10 cellular contexts compared by ENCODE assay signal in the genomic region with DNA sequence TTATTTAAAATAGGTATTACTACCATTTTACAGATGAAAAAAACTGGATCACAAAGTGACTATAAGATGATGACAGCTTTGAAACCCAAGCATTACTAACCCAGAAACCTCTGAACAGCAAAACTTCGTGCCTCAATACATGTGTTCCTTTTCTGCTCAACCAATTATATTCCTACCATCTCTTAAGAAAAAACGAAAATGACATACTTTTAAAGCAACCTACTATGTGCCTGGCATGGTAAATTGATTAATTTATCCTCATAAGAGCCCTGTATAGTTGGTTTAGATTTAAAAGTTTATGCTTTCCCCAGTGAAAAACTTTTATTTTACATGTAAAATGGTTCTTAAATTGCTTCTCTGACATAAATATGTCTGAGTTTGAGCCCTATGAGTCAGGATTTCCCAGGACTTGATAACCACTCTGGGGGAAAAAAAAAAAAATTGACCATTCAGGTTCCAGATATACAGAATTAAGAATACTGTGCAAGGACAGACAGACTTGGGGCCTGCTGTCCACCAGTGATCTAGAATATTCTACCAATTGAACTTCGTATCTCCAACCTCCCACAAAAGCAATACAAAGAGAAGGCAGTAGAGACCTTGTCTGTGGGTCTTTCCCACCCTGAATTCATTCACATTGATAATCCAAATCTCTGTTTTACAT. TPM values are rescaled to one million over a fixed set of nuclear protein-coding genes. Genes with fewer than 3 reads are reported as not detected.
DNase-seq lines count a peak whose midpoint lies in the region; ATAC-seq and TF ChIP-seq lines count a peak whose summit lies in the region.
"Had no signal": no experiment of that assay in that cellular context is flagged by ENCODE, and none has a peak within 500 bp of the region (broad histone marks: within the 10 kb centered on the region; RNA-seq: fewer than 3 reads in every experiment).

No MANE protein-coding gene starts in this region.

- H4K20me1 ChIP-seq in OCI-LY7 (ENCODE audit: insufficient read depth, low read length) (peaks cover 60% of the 10 kb centered on the region), neural cell (ENCODE audit: insufficient read depth) (no peaks in the 10 kb centered on the region)

- no peaks in the 10 kb centered on the region for H3K9me3 Mint-ChIP-seq in T-helper 1 cell treated with Interleukin-12 subunit alpha and Interleukin-12 subunit beta and Interleukin-4 antibody, amounts not matched to agents 30 μg/mL and 1 μg/mL, for 36 hours
- no peaks in the 10 kb centered on the region for H3K9me3 Mint-ChIP-seq in central memory CD8-positive, alpha-beta T cell
- no peaks in the 10 kb centered on the region for H3K9me3 Mint-ChIP-seq in effector memory CD8-positive, alpha-beta T cell

- peak overlapping the region; percentile 80 for H3K27ac Mint-ChIP-seq in T-helper 1 cell treated with Interleukin-12 subunit alpha and Interleukin-12 subunit beta and Interleukin-4 antibody, amounts not matched to agents 30 μg/mL and 1 μg/mL, for 36 hours
- peak overlapping the region; percentile 91 for H3K27ac Mint-ChIP-seq in central memory CD8-positive, alpha-beta T cell (ENCODE audit: low read depth)
- peak overlapping the region in 1 of 2 donors; percentile 54 for H3K27ac Mint-ChIP-seq in effector memory CD8-positive, alpha-beta T cell

- CTCF ChIA-PET in OCI-LY7 (lab: Charles Lee; ENCODE audit: unreplicated experiment), result interaction anchor here (1.7 kb wide), 1 partner anchor 50 kb away, joined by 4 read pairs; no protein-coding TSS in a partner anchor

- H3K9me3 ChIP-seq in OCI-LY7 (ENCODE audit: low read length) (no peaks in the 10 kb centered on the region), neural cell (ENCODE audit: low read length) (no peaks in the 10 kb centered on the region)
- H3K9me3 ChIP-seq: neutrophil had no signal

- no peaks in the 10 kb centered on the region for H3K27me3 ChIP-seq in neural cell (ENCODE audit: insufficient read depth, low read depth, low read length)
- H3K27me3 ChIP-seq: neutrophil had no signal

- H3K36me3 ChIP-seq in OCI-LY7 (ENCODE audit: insufficient read depth, low read length), result no peaks in the 10 kb centered on the region
- H3K36me3 ChIP-seq in neural cell (ENCODE audit: insufficient read depth, low read length), result no peaks in the 10 kb centered on the region
- H3K36me3 ChIP-seq: neutrophil had no signal

- TSS peak; percentile 18 for BruUV-seq in OCI-LY7 (replicated peaks; lab: Mats Ljungman, UMichigan)

- H3K79me2 ChIP-seq in OCI-LY7 (ENCODE audit: insufficient read depth, low read depth, low read length) (peaks cover 92% of the 10 kb centered on the region), neural cell (replicated peaks; ENCODE audit: insufficient read depth, low read length) (peaks cover 73% of the 10 kb centered on the region)

- no peak for ATAC-seq in central memory CD8-positive, alpha-beta T cell (replicated peaks; ENCODE audit: extremely low read depth, poor library complexity, severe bottlenecking)
- ATAC-seq in effector memory CD8-positive, alpha-beta T cell (replicated peaks), result no peak
- ATAC-seq in HG02981 (IDR thresholded peaks at IDR 0.05; ENCODE audit: unreplicated experiment) (no peak), HG03521 (IDR thresholded peaks at IDR 0.05; ENCODE audit: unreplicated experiment) (no peak)

- H3K36me3 Mint-ChIP-seq in T-helper 1 cell treated with Interleukin-12 subunit alpha and Interleukin-12 subunit beta and Interleukin-4 antibody, amounts not matched to agents 30 μg/mL and 1 μg/mL, for 36 hours (ENCODE audit: low read depth), result peaks cover 9% of the 10 kb centered on the region
- H3K36me3 Mint-ChIP-seq in central memory CD8-positive, alpha-beta T cell (ENCODE audit: insufficient read depth), result peaks cover 25% of the 10 kb centered on the region
- H3K36me3 Mint-ChIP-seq in effector memory CD8-positive, alpha-beta T cell (ENCODE audit: insufficient read depth), result peaks cover 21% of the 10 kb centered on the region

- H3K4me3 Mint-ChIP-seq in T-helper 1 cell treated with Interleukin-12 subunit alpha and Interleukin-12 subunit beta and Interleukin-4 antibody, amounts not matched to agents 30 μg/mL and 1 μg/mL, for 36 hours, result peak overlapping the region; percentile 73
- H3K4me3 Mint-ChIP-seq in central memory CD8-positive, alpha-beta T cell, result peak overlapping the region; percentile 8
- H3K4me3 Mint-ChIP-seq in effector memory CD8-positive, alpha-beta T cell, result peak overlapping the region in 1 of 2 donors; percentile 18

- H3K9me2 ChIP-seq in OCI-LY7 (ENCODE audit: insufficient read depth, low read length) (no peaks in the 10 kb centered on the region), neural cell (ENCODE audit: insufficient read depth, low read length) (no peaks in the 10 kb centered on the region)

- TF ChIP-seq CTCF in OCI-LY7 (conservative IDR thresholded peaks at IDR 0.05; ENCODE audit: low read length), result no peak
- no peak for TF ChIP-seq CTCF in neural cell (IDR thresholded peaks at IDR 0.05; ENCODE audit: poor library complexity, severe bottlenecking)

- no peak for TF ChIP-seq RAD21 in neural cell (conservative IDR thresholded peaks at IDR 0.05)

- H3K4me1 Mint-ChIP-seq in T-helper 1 cell treated with Interleukin-12 subunit alpha and Interleukin-12 subunit beta and Interleukin-4 antibody, amounts not matched to agents 30 μg/mL and 1 μg/mL, for 36 hours (ENCODE audit: low read depth), result peaks cover 57% of the 10 kb centered on the region
- H3K4me1 Mint-ChIP-seq in central memory CD8-positive, alpha-beta T cell, result peaks cover 64% of the 10 kb centered on the region
- H3K4me1 Mint-ChIP-seq in effector memory CD8-positive, alpha-beta T cell (ENCODE audit: low read depth in 2 of 2), result peaks cover 37 to 73% of the 10 kb centered on the region in 2 donors

- H2AFZ ChIP-seq in OCI-LY7 (ENCODE audit: low read length), result no peak overlapping the region
- H2AFZ ChIP-seq in neural cell (ENCODE audit: low read depth, low read length), result no peak overlapping the region

- no peak overlapping the region for H3K9ac ChIP-seq in neural cell (ENCODE audit: low read length)

- DNase-seq in T-helper 1 cell (no peak), OCI-LY7 (ENCODE audit: low spot score) (no peak)
- DNase-seq in central memory CD8-positive, alpha-beta T cell (ENCODE audit: low spot score in 2 of 2), result no peak
- DNase-seq in effector memory CD8-positive, alpha-beta T cell, result no peak

- peaks cover 65% of the 10 kb centered on the region for H3K4me1 ChIP-seq in OCI-LY7 (ENCODE audit: insufficient read depth, low read length, poor library complexity, severe bottlenecking)

- H3K27ac ChIP-seq in OCI-LY7 (ENCODE audit: low read depth, low read length, poor library complexity, severe bottlenecking) (no peak overlapping the region), neural cell (ENCODE audit: low read length) (no peak overlapping the region)
- H3K27ac ChIP-seq: neutrophil, RWPE1 had no signal

- H3K27me3 Mint-ChIP-seq in T-helper 1 cell treated with Interleukin-12 subunit alpha and Interleukin-12 subunit beta and Interleukin-4 antibody, amounts not matched to agents 30 μg/mL and 1 μg/mL, for 36 hours (ENCODE audit: low read depth), result no peaks in the 10 kb centered on the region
- no peaks in the 10 kb centered on the region for H3K27me3 Mint-ChIP-seq in central memory CD8-positive, alpha-beta T cell
- no peaks in the 10 kb centered on the region for H3K27me3 Mint-ChIP-seq in effector memory CD8-positive, alpha-beta T cell

- intact Hi-C loops in OCI-LY7 (cut with micrococcal nuclease; ENCODE audit: unreplicated experiment), result loop anchor here (5.0 to 10.0 kb wide), 4 partner anchors 266 to 953 kb away; partner anchors contain the start of gene ETFBKMT

- H3F3A ChIP-seq in neural cell (ENCODE audit: insufficient read depth, low read length, poor library complexity, severe bottlenecking), result peaks cover under 1% of the 10 kb centered on the region

- H3K4me3 ChIP-seq in OCI-LY7 (ENCODE audit: low read depth, low read length, poor library complexity, severe bottlenecking) (peak overlapping the region; percentile 17), neural cell (ENCODE audit: low read length) (peak overlapping the region; percentile 90)

- POLR2A ChIA-PET in OCI-LY7 (lab: Charles Lee), result interaction anchor here (0.5 to 1.3 kb wide), 3 partner anchors 26 to 279 kb away, joined by 3 to 5 read pairs (median 4); no protein-coding TSS in a partner anchor

- TF ChIP-seq EP300 in neural cell (conservative IDR thresholded peaks at IDR 0.05; ENCODE audit: poor library complexity, severe bottlenecking), result no peak

- H3K4me2 ChIP-seq in OCI-LY7 (ENCODE audit: low read length), result peak overlapping the region; percentile 87
- H3K4me2 ChIP-seq in neural cell (ENCODE audit: low read length), result peak overlapping the region; percentile 75

TF ChIP-seq in neural cell, 6 proteins besides CTCF, POLR2A, EP300 and RAD21 (continues in another document):
- TF ChIP-seq EZH2 (IDR thresholded peaks at IDR 0.05; ENCODE audit: borderline replicate concordance, insufficient read depth, low read length, poor library complexity, severe bottlenecking) (no peak), MXI1 (conservative IDR thresholded peaks at IDR 0.05; ENCODE audit: poor library complexity, severe bottlenecking) (no peak), TAF1 (IDR thresholded peaks at IDR 0.05; ENCODE audit: low read depth) (no peak), REST (IDR thresholded peaks at IDR 0.05; ENCODE audit: borderline replicate concordance) (no peak)

RNA-seq across cellular contexts. Expression of gene SINHCAF, which starts 4.3 kb away (rescaled TPM):
- total RNA-seq in OCI-LY7 (2014; rRNA removed; shearing (Covaris generic)), result 51.0 and 54.0 TPM in 2 replicates
- 86.2 and 94.1 TPM in 2 replicates for total RNA-seq in OCI-LY7 (2022)
- polyA plus RNA-seq in neural cell, result 74.9 and 80.5 TPM in 2 replicates
- polyA minus RNA-seq in neural cell, result 59.4 and 68.1 TPM in 2 replicates
